26 cellular contexts compared by ENCODE assay signal in the genomic region with DNA sequence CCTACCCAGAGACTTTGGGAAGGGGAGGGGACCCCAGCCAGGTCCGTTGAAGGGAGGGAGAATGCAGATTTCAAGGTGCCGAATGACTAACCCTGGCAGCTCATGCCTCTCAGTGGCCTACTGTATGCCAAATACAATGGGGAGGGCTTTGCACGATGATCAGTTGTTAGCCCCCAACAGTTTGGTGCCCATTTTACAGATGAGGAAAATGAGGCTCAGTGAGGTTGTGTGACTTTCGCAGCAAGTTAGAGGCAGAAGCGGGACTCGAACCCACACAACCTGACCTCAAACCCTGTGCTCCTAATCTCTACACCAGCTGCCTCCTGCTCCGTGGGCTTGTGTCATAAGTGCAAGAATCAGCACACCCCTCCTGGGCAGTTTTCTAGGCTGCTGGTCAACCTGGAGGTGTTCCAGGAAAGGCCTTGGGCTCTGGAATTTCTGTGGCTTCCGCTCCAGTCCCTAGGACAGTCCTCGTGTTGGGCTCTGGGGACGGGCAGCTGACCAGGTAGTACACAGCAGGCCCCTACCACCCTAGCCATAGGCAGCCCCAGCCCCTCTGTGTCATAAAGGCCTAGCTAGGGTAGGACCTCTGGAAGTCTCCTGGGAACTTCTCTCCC. TPM values are rescaled to one million over a fixed set of nuclear protein-coding genes. Genes with fewer than 3 reads are reported as not detected.
DNase-seq lines count a peak whose midpoint lies in the region; ATAC-seq, FAIRE-seq and TF ChIP-seq lines count a peak whose summit lies in the region.
"Had no signal": no experiment of that assay in that cellular context is flagged by ENCODE, and none has a peak within 500 bp of the region (broad histone marks: within the 10 kb centered on the region; RNA-seq: fewer than 3 reads in every experiment).

No MANE protein-coding gene starts in this region.

- no peaks in the 10 kb centered on the region for H3K36me3 ChIP-seq in K562 (ENCODE audit: control insufficient read depth, insufficient read depth, low read length)
- H3K36me3 ChIP-seq in lower lobe of right lung: peaks cover 40% of the 10 kb centered on the region
- no peaks in the 10 kb centered on the region for H3K36me3 ChIP-seq in naive thymus-derived CD4-positive, alpha-beta T cell (ENCODE audit: control insufficient read depth in 2 of 3, insufficient read depth in 3 of 3, low read length in 3 of 3)
- H3K36me3 ChIP-seq: MG63 had no signal

- H3K4me3 Mint-ChIP-seq in naive thymus-derived CD4-positive, alpha-beta T cell: no peak overlapping the region
- H3K4me3 Mint-ChIP-seq: CD4-positive, alpha-beta memory T cell; H9; HFFc6 had no signal

- POLR2A ChIA-PET in K562 (lab: Yijun Ruan, JAX): interaction anchor here (1.1 to 2.7 kb wide), 2 partner anchors 11 kb away, joined by 4 to 10 read pairs; partner anchors contain the start of gene NAGPA
- POLR2A ChIA-PET in naive thymus-derived CD4-positive, alpha-beta T cell (lab: Charles Lee): no interaction called here

- BruUV-seq in K562 (replicated peaks; lab: Mats Ljungman, UMichigan): no TSS peak

- ATAC-seq in Right ventricle myocardium superior (ENCODE audit: poor library complexity): no peak
- no peak for ATAC-seq in left ventricle myocardium superior
- no peak for ATAC-seq in K562
- ATAC-seq in lower lobe of right lung: peak in 1 of 2 donors; percentile 27
- ATAC-seq in naive thymus-derived CD4-positive, alpha-beta T cell: no peak

- in situ Hi-C loops in K562 (cut with MboI): no loop called here

- CTCF ChIA-PET in K562 (lab: Yijun Ruan, JAX; ENCODE audit: low intra/inter-chr PET ratio): interaction anchor here (0.5 kb wide), 1 partner anchor 576 kb away, joined by 3 read pairs; no protein-coding TSS in a partner anchor
- CTCF ChIA-PET in naive thymus-derived CD4-positive, alpha-beta T cell (lab: Charles Lee): no interaction called here

- no peak for FAIRE-seq in K562 (lab: Jason Lieb, UNC)
- FAIRE-seq: GM19239 had no signal

- H3K4me2 ChIP-seq in K562 (ENCODE audit: insufficient read depth, low read length): no peak overlapping the region
- H3K4me2 ChIP-seq: BLaER1 treated with 17β-estradiol and CSF1 and Interleukin-3, amounts not matched to agents 10 nM and 100 nM; PC-9 had no signal

- WGBS in K562 (ENCODE audit: insufficient coverage, low coverage, missing lambda C conversion rate): 7% methylated on average over 10 of the region's 10 CpGs

- TF ChIP-seq POLR2A in K562 (conservative IDR thresholded peaks at IDR 0.05): no peak

- intact Hi-C loops in Right ventricle myocardium superior (cut with DNase I) (no loop called here), left ventricle myocardium superior (cut with micrococcal nuclease) (no loop called here), K562 (cut with micrococcal nuclease) (no loop called here), lower lobe of right lung (cut with DNase I) (no loop called here)
- intact Hi-C loops in naive thymus-derived CD4-positive, alpha-beta T cell (cut with micrococcal nuclease): no loop called here

- peaks cover 18% of the 10 kb centered on the region for H4K20me1 ChIP-seq in K562 (replicated peaks; ENCODE audit: control insufficient read depth, insufficient read depth, low read length)

- H3K27me3 ChIP-seq in K562 (ENCODE audit: control insufficient read depth in 2 of 2, insufficient read depth in 2 of 2, low read length in 2 of 2) (peaks cover 38 to 48% of the 10 kb centered on the region in 2 experiments), lower lobe of right lung (ENCODE audit: low read depth) (no peaks in the 10 kb centered on the region)
- H3K27me3 ChIP-seq in naive thymus-derived CD4-positive, alpha-beta T cell (ENCODE audit: control insufficient read depth in 2 of 2, insufficient read depth in 2 of 2, low read length in 2 of 2): no peaks in the 10 kb centered on the region

- TF ChIP-seq EP300 in K562 (IDR thresholded peaks at IDR 0.05; ENCODE audit: low read length): no peak

- no peak for TF ChIP-seq CTCF in K562 (IDR thresholded peaks at IDR 0.05 in 2 of 3, conservative IDR thresholded peaks at IDR 0.05 in 1 of 3; ENCODE audit: insufficient read depth in 2 of 3, low read depth in 1 of 3, low read length in 3 of 3)
- no peak for TF ChIP-seq CTCF in lower lobe of right lung (IDR thresholded peaks at IDR 0.05)

- H3K27me3 Mint-ChIP-seq in naive thymus-derived CD4-positive, alpha-beta T cell: peaks cover 0 to 15% (median 0%) of the 10 kb centered on the region in 5 donors

- H3K4me1 ChIP-seq in K562 (replicated peaks in 1 of 2; ENCODE audit: control insufficient read depth in 2 of 2, insufficient read depth in 2 of 2, low read length in 2 of 2): no peaks in the 10 kb centered on the region; a peak in 1 of 5 replicates
- no peaks in the 10 kb centered on the region for H3K4me1 ChIP-seq in lower lobe of right lung
- no peaks in the 10 kb centered on the region for H3K4me1 ChIP-seq in naive thymus-derived CD4-positive, alpha-beta T cell (ENCODE audit: control insufficient read depth in 2 of 2, insufficient read depth in 2 of 2, low read length in 2 of 2)

- no peak overlapping the region for H3K4me3 ChIP-seq in K562
- no peak overlapping the region for H3K4me3 ChIP-seq in lower lobe of right lung
- H3K4me3 ChIP-seq in naive thymus-derived CD4-positive, alpha-beta T cell (ENCODE audit: low read length): no peak overlapping the region
- H3K4me3 ChIP-seq: BLaER1 treated with 17β-estradiol and CSF1 and Interleukin-3, amounts not matched to agents 10 nM and 100 nM; MG63; PC-9 had no signal

- no peaks in the 10 kb centered on the region for H3K79me2 ChIP-seq in K562 (ENCODE audit: control insufficient read depth, insufficient read depth, low read length)

- H3K27ac Mint-ChIP-seq in naive thymus-derived CD4-positive, alpha-beta T cell: no peak overlapping the region
- H3K27ac Mint-ChIP-seq: CD4-positive, alpha-beta memory T cell; HFFc6 had no signal

- peaks cover 0 to 2% (median 0%) of the 10 kb centered on the region in 7 donors for H3K4me1 Mint-ChIP-seq in naive thymus-derived CD4-positive, alpha-beta T cell
- H3K4me1 Mint-ChIP-seq: CD4-positive, alpha-beta memory T cell had no signal

- no peak overlapping the region for H2AFZ ChIP-seq in K562 (ENCODE audit: low read depth, low read length)
- H2AFZ ChIP-seq: PC-9 had no signal

- H3K9me3 ChIP-seq in K562 (replicated peaks; ENCODE audit: control insufficient read depth, insufficient read depth, low read depth, low read length) (no peaks in the 10 kb centered on the region), lower lobe of right lung (no peaks in the 10 kb centered on the region)
- no peaks in the 10 kb centered on the region for H3K9me3 ChIP-seq in naive thymus-derived CD4-positive, alpha-beta T cell (ENCODE audit: control insufficient read depth in 2 of 3, low read length in 3 of 3)
- H3K9me3 ChIP-seq: MG63 had no signal

- DNase-seq in Right ventricle myocardium superior: peak; percentile 2
- no peak for DNase-seq in left ventricle myocardium superior
- no peak for DNase-seq in K562 (ENCODE audit: extremely low read depth in 1 of 4, low spot score in 3 of 4)
- peak; percentile 17 for DNase-seq in lower lobe of right lung
- no peak for DNase-seq in COR-L47 (lab: John Stamatoyannopoulos, UW)
- no peak for DNase-seq in naive thymus-derived CD4-positive, alpha-beta T cell
- DNase-seq in amniotic stem cell (lab: John Stamatoyannopoulos, UW): no peak
- DNase-seq: 8988T; AML-193; CD4-positive, alpha-beta memory T cell; H9; HFFc6; KBM-7; MG63; NCI-H1105 treated with DMSO at 0.1 percent for 48 hours; NCI-H2029; NCI-H446 treated with DMSO at 0.1 percent for 48 hours; NCI-H526; NCI-H82; NK-92 treated with Interleukin-12 subunit alpha and Interleukin-12 subunit beta, amount 100 ng/mL, for 24 hours; PC-9; SHP77 treated with DMSO at 0.1 percent for 48 hours had no signal

- peaks cover 0 to 35% (median 17%) of the 10 kb centered on the region in 5 donors for H3K36me3 Mint-ChIP-seq in naive thymus-derived CD4-positive, alpha-beta T cell

- no peak for TF ChIP-seq RAD21 in K562 (CRISPR knock-in tag; conservative IDR thresholded peaks at IDR 0.05 in 1 of 2, IDR thresholded peaks at IDR 0.05 in 1 of 2)

- no peaks in the 10 kb centered on the region for H3K9me1 ChIP-seq in K562 (ENCODE audit: control insufficient read depth, insufficient read depth, low read length)

- peaks cover 0 to 22% (median 6%) of the 10 kb centered on the region in 11 donors for H3K9me3 Mint-ChIP-seq in naive thymus-derived CD4-positive, alpha-beta T cell
- H3K9me3 Mint-ChIP-seq: H9, HFFc6 had no signal

- no peak overlapping the region for H3K9ac ChIP-seq in K562 (ENCODE audit: insufficient read depth in 1 of 2, low read depth in 2 of 2, low read length in 2 of 2)
- H3K9ac ChIP-seq: BLaER1 treated with 17β-estradiol and CSF1 and Interleukin-3, amounts not matched to agents 10 nM and 100 nM had no signal

- H3K27ac ChIP-seq in K562 (ENCODE audit: extremely low read depth, low read depth, low read length) (no peak overlapping the region), lower lobe of right lung (no peak overlapping the region)
- no peak overlapping the region for H3K27ac ChIP-seq in naive thymus-derived CD4-positive, alpha-beta T cell (ENCODE audit: low read depth, low read length)
- H3K27ac ChIP-seq: BLaER1 treated with 17β-estradiol and CSF1 and Interleukin-3, amounts not matched to agents 10 nM and 100 nM; PC-9 had no signal

RNA-seq across cellular contexts. Expression of gene NAGPA, which starts 11.9 kb away (rescaled TPM):
- total RNA-seq in Right ventricle myocardium superior (7.1 TPM), left ventricle myocardium superior (6.1 TPM), K562 (2014; rRNA removed) (12.5 and 12.7 TPM in 2 replicates), K562 (2014; rRNA removed; fragmentation: Illumina TruSeq; extraction: Trizol) (3.0 and 3.8 TPM in 2 replicates), K562 (2015; rRNA removed; fragmentation: Illumina TruSeq; extraction: Trizol) (6.9 and 7.2 TPM in 2 replicates), K562 (2021) (11.9 and 12.8 TPM in 2 replicates), lower lobe of right lung (24.1 TPM)
- total RNA-seq in K562 (2011; cell fraction: chromatin; rRNA removed; ENCODE audit: low replicate concordance): 9.5 and 17.8 TPM in 2 replicates
- 19.6 and 28.9 TPM in 2 replicates for total RNA-seq in K562 (2011; cell fraction: nucleolus; rRNA removed)
- total RNA-seq in K562 (2011; cell fraction: nucleoplasm; rRNA removed): 16.7 and 17.6 TPM in 2 replicates
- polyA plus RNA-seq in K562 (2011; rRNA removed) (3.8 and 4.5 TPM in 2 replicates), K562 (2014; fragmentation: Illumina TruSeq; extraction: Trizol) (4.6 and 8.6 TPM in 2 replicates), K562 (2014; fragmentation: Nextera tagmentation; extraction: Ambion mirVana) (under 1 TPM; 0.15 to 0.53 TPM), K562 (2014; rRNA removed) (11.1 and 12.7 TPM in 2 replicates)
- polyA plus RNA-seq in K562 (2011; cell fraction: cytosol; rRNA removed): 6.3 and 14.1 TPM in 2 replicates
- polyA plus RNA-seq in K562 (2011; cell fraction: nucleus; rRNA removed): 11.2 and 19.4 TPM in 2 replicates
- polyA plus RNA-seq in K562 (2012): 6.5 and 8.8 TPM in 2 replicates
- 2.8 and 5.7 TPM in 2 replicates for polyA minus RNA-seq in K562 (2011; rRNA and poly(A)+ RNA removed)
- polyA minus RNA-seq in K562 (2011; cell fraction: cytosol; rRNA and poly(A)+ RNA removed): 5.6 and 6.1 TPM in 2 replicates
- polyA minus RNA-seq in K562 (2011; cell fraction: nucleus; rRNA and poly(A)+ RNA removed): 7.6 and 9.0 TPM in 2 replicates
- 10 to 100 TPM; 17.8 to 39.5 (median 34.1) TPM for total RNA-seq in naive thymus-derived CD4-positive, alpha-beta T cell
- 10 to 100 TPM; 23.3 to 42.9 TPM for polyA plus RNA-seq in naive thymus-derived CD4-positive, alpha-beta T cell

RNA-seq across cellular contexts. Expression of gene C16orf89, which starts 20.1 kb away (rescaled TPM):
- 6.1 TPM for total RNA-seq in Right ventricle myocardium superior
- 2.9 TPM for total RNA-seq in left ventricle myocardium superior
- not detected in 2 replicates for total RNA-seq in K562 (2011; cell fraction: chromatin; rRNA removed; ENCODE audit: low replicate concordance)
- not detected in 2 replicates for total RNA-seq in K562 (2011; cell fraction: nucleolus; rRNA removed)
- total RNA-seq in K562 (2011; cell fraction: nucleoplasm; rRNA removed): not detected in 2 replicates
- not detected in 2 replicates for total RNA-seq in K562 (2014; rRNA removed)
- not detected in 2 replicates for total RNA-seq in K562 (2014; rRNA removed; fragmentation: Illumina TruSeq; extraction: Trizol)
- total RNA-seq in K562 (2015; rRNA removed; fragmentation: Illumina TruSeq; extraction: Trizol): not detected in 2 replicates
- total RNA-seq in K562 (2021): not detected in 2 replicates
- polyA plus RNA-seq in K562 (2011; rRNA removed): not detected in 2 replicates
- polyA plus RNA-seq in K562 (2011; cell fraction: cytosol; rRNA removed): not detected in 2 replicates
- polyA plus RNA-seq in K562 (2011; cell fraction: nucleus; rRNA removed): not detected in 2 replicates
- not detected in 2 replicates for polyA plus RNA-seq in K562 (2012)
- not detected in 2 replicates for polyA plus RNA-seq in K562 (2014; fragmentation: Illumina TruSeq; extraction: Trizol)
- polyA plus RNA-seq in K562 (2014; fragmentation: Nextera tagmentation; extraction: Ambion mirVana): not detected
- polyA plus RNA-seq in K562 (2014; rRNA removed): not detected in 2 replicates
- polyA minus RNA-seq in K562 (2011; rRNA and poly(A)+ RNA removed): not detected in 2 replicates
- not detected in 2 replicates for polyA minus RNA-seq in K562 (2011; cell fraction: cytosol; rRNA and poly(A)+ RNA removed)
- polyA minus RNA-seq in K562 (2011; cell fraction: nucleus; rRNA and poly(A)+ RNA removed): not detected in 2 replicates
- total RNA-seq in lower lobe of right lung: 198 TPM
- not detected for total RNA-seq in naive thymus-derived CD4-positive, alpha-beta T cell
- not detected for polyA plus RNA-seq in naive thymus-derived CD4-positive, alpha-beta T cell
- total RNA-seq: CD4-positive, alpha-beta memory T cell; HFFc6; LHCN-M2; PC-9; RPMI7951 had no signal
- polyA plus RNA-seq: CD4-positive, alpha-beta memory T cell had no signal

RNA-seq across cellular contexts. Expression of gene ALG1, which starts 26.0 kb away (rescaled TPM):
- total RNA-seq in Right ventricle myocardium superior (8.5 TPM), left ventricle myocardium superior (8.3 TPM), K562 (2014; rRNA removed) (18.9 and 23.8 TPM in 2 replicates), K562 (2014; rRNA removed; fragmentation: Illumina TruSeq; extraction: Trizol) (10.7 and 12.3 TPM in 2 replicates), K562 (2015; rRNA removed; fragmentation: Illumina TruSeq; extraction: Trizol) (14.6 and 17.8 TPM in 2 replicates), K562 (2021) (20.8 and 26.4 TPM in 2 replicates), lower lobe of right lung (17.8 TPM)
- total RNA-seq in K562 (2011; cell fraction: chromatin; rRNA removed; ENCODE audit: low replicate concordance): 31.7 and 67.7 TPM in 2 replicates
- 75.3 and 79.9 TPM in 2 replicates for total RNA-seq in K562 (2011; cell fraction: nucleolus; rRNA removed)
- 52.8 and 55.5 TPM in 2 replicates for total RNA-seq in K562 (2011; cell fraction: nucleoplasm; rRNA removed)
- polyA plus RNA-seq in K562 (2011; rRNA removed) (15.0 and 19.9 TPM in 2 replicates), K562 (2014; fragmentation: Illumina TruSeq; extraction: Trizol) (18.3 and 19.0 TPM in 2 replicates), K562 (2014; fragmentation: Nextera tagmentation; extraction: Ambion mirVana) (1 to 10 TPM; 1.1 to 2.8 TPM), K562 (2014; rRNA removed) (18.3 and 18.8 TPM in 2 replicates)
- 17.8 and 33.7 TPM in 2 replicates for polyA plus RNA-seq in K562 (2011; cell fraction: cytosol; rRNA removed)
- 19.2 and 25.1 TPM in 2 replicates for polyA plus RNA-seq in K562 (2011; cell fraction: nucleus; rRNA removed)
- polyA plus RNA-seq in K562 (2012): 15.1 and 16.1 TPM in 2 replicates
- polyA minus RNA-seq in K562 (2011; rRNA and poly(A)+ RNA removed): 16.8 and 31.2 TPM in 2 replicates
- 9.7 and 14.6 TPM in 2 replicates for polyA minus RNA-seq in K562 (2011; cell fraction: cytosol; rRNA and poly(A)+ RNA removed)
- 13.5 and 16.3 TPM in 2 replicates for polyA minus RNA-seq in K562 (2011; cell fraction: nucleus; rRNA and poly(A)+ RNA removed)
- 10 to 100 TPM; 12.9 to 29.1 (median 22.1) TPM for total RNA-seq in naive thymus-derived CD4-positive, alpha-beta T cell
- 10 to 100 TPM; 18.8 to 27.1 TPM for polyA plus RNA-seq in naive thymus-derived CD4-positive, alpha-beta T cell

RNA-seq across cellular contexts. Expression of gene EEF2KMT, which starts 52.0 kb away (rescaled TPM):
- total RNA-seq in Right ventricle myocardium superior: 4.8 TPM
- 4.9 TPM for total RNA-seq in left ventricle myocardium superior
- 7.8 and 18.5 TPM in 2 replicates for total RNA-seq in K562 (2011; cell fraction: chromatin; rRNA removed; ENCODE audit: low replicate concordance)
- 14.2 and 21.7 TPM in 2 replicates for total RNA-seq in K562 (2011; cell fraction: nucleolus; rRNA removed)
- 11.4 and 11.5 TPM in 2 replicates for total RNA-seq in K562 (2011; cell fraction: nucleoplasm; rRNA removed)
- 19.5 and 26.2 TPM in 2 replicates for total RNA-seq in K562 (2014; rRNA removed)
- 10.3 and 10.4 TPM in 2 replicates for total RNA-seq in K562 (2014; rRNA removed; fragmentation: Illumina TruSeq; extraction: Trizol)
- 12.8 and 13.8 TPM in 2 replicates for total RNA-seq in K562 (2015; rRNA removed; fragmentation: Illumina TruSeq; extraction: Trizol)
- 22.7 and 25.3 TPM in 2 replicates for total RNA-seq in K562 (2021)
- polyA plus RNA-seq in K562 (2011; rRNA removed): 7.8 and 8.4 TPM in 2 replicates
- polyA plus RNA-seq in K562 (2011; cell fraction: cytosol; rRNA removed): 7.0 and 26.1 TPM in 2 replicates
- polyA plus RNA-seq in K562 (2011; cell fraction: nucleus; rRNA removed): 9.8 and 25.4 TPM in 2 replicates
- polyA plus RNA-seq in K562 (2012): 11.7 and 17.5 TPM in 2 replicates
- 15.6 and 16.5 TPM in 2 replicates for polyA plus RNA-seq in K562 (2014; fragmentation: Illumina TruSeq; extraction: Trizol)
- polyA plus RNA-seq in K562 (2014; fragmentation: Nextera tagmentation; extraction: Ambion mirVana): 1 to 10 TPM; 4.2 to 8.9 TPM
- 13.3 and 19.1 TPM in 2 replicates for polyA plus RNA-seq in K562 (2014; rRNA removed)
- 3.6 and 7.5 TPM in 2 replicates for polyA minus RNA-seq in K562 (2011; rRNA and poly(A)+ RNA removed)
- 9.0 TPM in 2 replicates for polyA minus RNA-seq in K562 (2011; cell fraction: cytosol; rRNA and poly(A)+ RNA removed)
- polyA minus RNA-seq in K562 (2011; cell fraction: nucleus; rRNA and poly(A)+ RNA removed): 10.0 and 11.4 TPM in 2 replicates
- total RNA-seq in lower lobe of right lung: 9.5 TPM
- 10 to 100 TPM in 3 of 5 experiments, 1 to 10 TPM in 2; 5.5 to 14.1 (median 11.3) TPM for total RNA-seq in naive thymus-derived CD4-positive, alpha-beta T cell
- 10 to 100 TPM; 10.7 to 18.5 TPM for polyA plus RNA-seq in naive thymus-derived CD4-positive, alpha-beta T cell

Comparison
In these comparisons a context has a peak if more than half of its experiments do, and no peak if none do; other contexts are left out.
1. DNase-seq: peak in Right ventricle myocardium superior (single experiment) and lower lobe of right lung (single experiment); none in left ventricle myocardium superior (single experiment), K562 (0 of 4), COR-L47 (single experiment), naive thymus-derived CD4-positive, alpha-beta T cell (0 of 9) and amniotic stem cell (single experiment).
2. RNA of gene C16orf89, which starts 20.1 kb away (total RNA-seq): 198 TPM in lower lobe of right lung (single experiment); 6.1 TPM in Right ventricle myocardium superior (single experiment), 2.9 TPM in left ventricle myocardium superior (single experiment), not detected in K562 and not detected in naive thymus-derived CD4-positive, alpha-beta T cell; every median in the first group is over 10 times any median in the second.